Comparison of ENCODE assay signal across 29 cellular contexts in the genomic region with DNA sequence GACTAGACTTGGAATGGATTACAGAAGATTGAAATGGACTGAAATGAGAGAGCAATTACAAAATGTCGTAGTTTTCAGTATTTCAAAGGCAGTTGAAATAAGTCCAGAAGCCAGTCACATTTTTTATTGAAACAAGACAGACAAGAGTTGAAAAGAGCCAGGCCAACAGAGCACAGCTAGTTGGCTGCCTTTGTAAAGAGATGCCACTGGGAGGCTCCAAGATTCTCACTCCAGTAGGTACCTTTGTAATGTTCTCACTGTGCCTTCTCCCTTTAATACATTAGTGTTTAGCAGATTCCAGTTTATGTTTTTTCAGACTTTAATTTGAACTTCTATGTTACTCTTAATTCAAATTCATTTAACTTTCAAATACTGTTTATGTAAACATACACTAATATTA.
"Had no signal": no experiment of that assay in that cellular context is flagged by ENCODE, and none has a peak within 500 bp of the region (broad histone marks: within the 10 kb centered on the region; RNA-seq: fewer than 3 reads in every experiment).

No MANE protein-coding gene starts in this region.

- H3K36me3 Mint-ChIP-seq: activated naive CD4-positive, alpha-beta T cell treated with anti-CD3 and anti-CD28 coated beads, Interleukin-2, amount 50 U/mL, for 72 hours; mesothelial cell of epicardium; naive B cell; stimulated activated naive B cell treated with anti-CD40 and anti-IgM and Interleukin-4, amounts not matched to agents 10 μg/mL and 1 μg/mL and 100 μg/mL, for 72 hours had no signal

- H3K9me3 Mint-ChIP-seq: activated naive CD4-positive, alpha-beta T cell treated with anti-CD3 and anti-CD28 coated beads, Interleukin-2, amount 50 U/mL, for 72 hours; activated T-cell treated with anti-CD3 and anti-CD28 coated beads, Interleukin-2, amount 50 U/mL, for 72 hours; mesothelial cell of epicardium; naive B cell; stimulated activated naive B cell treated with anti-CD40 and anti-IgM and Interleukin-4, amounts not matched to agents 10 μg/mL and 1 μg/mL and 100 μg/mL, for 72 hours; T-helper 2 cell treated with Interferon-gamma antibody and Interleukin-4, amounts not matched to agents 5 μg/mL and 100 μg/mL, for 36 hours had no signal

- H3K4me3 ChIP-seq: body of pancreas, coronary artery, dorsolateral prefrontal cortex, gastrocnemius medialis, psoas muscle, stomach, thyroid gland, upper lobe of left lung, vagina had no signal

- H3K4me3 Mint-ChIP-seq: activated T-cell treated with anti-CD3 and anti-CD28 coated beads, Interleukin-2, amount 50 U/mL, for 72 hours; mesothelial cell of epicardium; naive B cell; stimulated activated naive B cell treated with anti-CD40 and anti-IgM and Interleukin-4, amounts not matched to agents 10 μg/mL and 1 μg/mL and 100 μg/mL, for 72 hours; T-helper 2 cell treated with Interferon-gamma antibody and Interleukin-4, amounts not matched to agents 5 μg/mL and 100 μg/mL, for 36 hours had no signal

- H3K27ac Mint-ChIP-seq: activated naive CD4-positive, alpha-beta T cell treated with anti-CD3 and anti-CD28 coated beads, Interleukin-2, amount 50 U/mL, for 72 hours; activated T-cell treated with anti-CD3 and anti-CD28 coated beads, Interleukin-2, amount 50 U/mL, for 72 hours; mesothelial cell of epicardium; naive B cell; stimulated activated naive B cell treated with anti-CD40 and anti-IgM and Interleukin-4, amounts not matched to agents 10 μg/mL and 1 μg/mL and 100 μg/mL, for 72 hours; T-helper 2 cell treated with Interferon-gamma antibody and Interleukin-4, amounts not matched to agents 5 μg/mL and 100 μg/mL, for 36 hours had no signal

- DNase-seq: activated CD4-positive, alpha-beta T cell treated with anti-CD3 and anti-CD28 coated beads for 4 hours; activated CD4-positive, alpha-beta T cell treated with anti-CD3 and anti-CD28 coated beads, Interleukin-2, amount 50 U/mL, for 4 hours; activated naive CD4-positive, alpha-beta T cell; activated T-cell treated with anti-CD3 and anti-CD28 coated beads for 4 hours; activated T-cell treated with anti-CD3 and anti-CD28 coated beads, Interleukin-2, amount 50 U/mL, for 72 hours; aorta; body of pancreas; cerebellar nuclear complex; dorsolateral prefrontal cortex; effector memory CD4-positive, alpha-beta T cell; erythroblast; gastrocnemius medialis; glutamatergic neuron; islet precursor cell; left ventricle myocardium superior; naive B cell; psoas muscle; stimulated activated CD4-positive, alpha-beta T cell treated with anti-CD3 and anti-CD28 coated beads, Interleukin-15, amount 100 ng/mL, for 24 hours; stimulated activated CD4-positive, alpha-beta T cell treated with anti-CD3 and anti-CD28 coated beads, Interleukin-2, amount 100 ng/mL, for 24 hours; stimulated activated naive B cell treated with anti-CD40 and anti-IgM and Interleukin-4, amounts not matched to agents 10 μg/mL and 1 μg/mL and 100 μg/mL, for 72 hours; stomach; thyroid gland; upper lobe of left lung had no signal

- H3K27me3 ChIP-seq: body of pancreas, dorsolateral prefrontal cortex, gastrocnemius medialis, thyroid gland, upper lobe of left lung, vagina had no signal

- H3K27me3 Mint-ChIP-seq: naive B cell; stimulated activated naive B cell treated with anti-CD40 and anti-IgM and Interleukin-4, amounts not matched to agents 10 μg/mL and 1 μg/mL and 100 μg/mL, for 72 hours had no signal

- H3K4me1 Mint-ChIP-seq: naive B cell; stimulated activated naive B cell treated with anti-CD40 and anti-IgM and Interleukin-4, amounts not matched to agents 10 μg/mL and 1 μg/mL and 100 μg/mL, for 72 hours had no signal

- H3K4me1 ChIP-seq: body of pancreas, gastrocnemius medialis, parathyroid adenoma, psoas muscle, stomach, thyroid gland, upper lobe of left lung, vagina had no signal

- H3K9ac ChIP-seq: parathyroid adenoma had no signal

- H3K27ac ChIP-seq: body of pancreas, coronary artery, dorsolateral prefrontal cortex, gastrocnemius medialis, parathyroid adenoma, psoas muscle, stomach, thyroid gland, upper lobe of left lung, vagina had no signal

- ATAC-seq: activated naive CD4-positive, alpha-beta T cell treated with anti-CD3 and anti-CD28 coated beads, Interleukin-2, amount 50 U/mL, for 72 hours; activated T-cell treated with anti-CD3 and anti-CD28 coated beads, Interleukin-2, amount 50 U/mL, for 72 hours; body of pancreas; gastrocnemius medialis; left ventricle myocardium superior; psoas muscle; stimulated activated naive B cell treated with anti-CD40 and anti-IgM and Interleukin-4, amounts not matched to agents 10 μg/mL and 1 μg/mL and 100 μg/mL, for 72 hours had no signal

- H2AFZ ChIP-seq: parathyroid adenoma had no signal

- H3K36me3 ChIP-seq: gastrocnemius medialis, stomach, thyroid gland, upper lobe of left lung, vagina had no signal

- H3K9me3 ChIP-seq: body of pancreas, gastrocnemius medialis, psoas muscle, stomach, thyroid gland, upper lobe of left lung, vagina had no signal

- H3K79me2 ChIP-seq: parathyroid adenoma had no signal
